In the genomic region with DNA sequence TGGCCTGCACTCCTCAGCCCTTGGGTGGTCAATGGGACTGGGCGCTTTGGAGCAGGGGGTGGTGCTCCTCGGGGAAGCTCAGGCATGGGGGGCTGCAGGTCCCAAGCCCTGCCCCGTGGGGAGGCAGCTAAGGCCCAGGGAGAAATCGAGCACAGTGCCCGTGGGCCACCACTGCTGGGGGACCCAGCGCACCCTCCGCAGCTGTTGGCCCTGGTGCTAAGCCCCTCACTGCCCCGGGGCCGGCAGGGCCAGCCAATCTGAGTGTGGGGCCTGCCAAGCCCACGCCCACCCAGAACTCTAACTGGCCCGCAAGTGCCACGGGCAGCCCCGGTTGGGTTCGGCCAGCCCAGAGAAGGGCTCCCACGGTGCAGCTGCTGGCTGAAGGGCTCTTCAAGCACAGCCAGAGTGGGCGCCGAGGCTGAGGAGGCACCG, we compare ENCODE assay signal across 23 cellular contexts.
"Had no signal": no experiment of that assay in that cellular context is flagged by ENCODE, and none has a peak within 500 bp of the region (broad histone marks: within the 10 kb centered on the region; RNA-seq: fewer than 3 reads in every experiment).

No MANE protein-coding gene starts in this region.

- H3K4me3 Mint-ChIP-seq: mesothelial cell of epicardium had no signal

- H3K27ac Mint-ChIP-seq: dendritic cell treated with granulocyte-macrophage colony-stimulating factor and Interleukin-4, amounts not matched to agents 40 ng/mL and 50 ng/mL, for 4 days; mesothelial cell of epicardium had no signal

- H3K4me1 Mint-ChIP-seq: mesothelial cell of epicardium had no signal

- H3K36me3 ChIP-seq: colonic mucosa, esophagus muscularis mucosa, heart right ventricle, left ventricle myocardium inferior, lower lobe of right lung had no signal

- FAIRE-seq: endothelial cell of umbilical vein, frontal cortex, islet of Langerhans, keratinocyte had no signal

- H3K9me3 Mint-ChIP-seq: dendritic cell treated with granulocyte-macrophage colony-stimulating factor and Interleukin-4, amounts not matched to agents 40 ng/mL and 50 ng/mL, for 4 days had no signal

- H3K27ac ChIP-seq: colonic mucosa, esophagus muscularis mucosa, foreskin keratinocyte, heart right ventricle, left ventricle myocardium inferior, lower lobe of right lung had no signal

- H3K9me3 ChIP-seq: colonic mucosa, esophagus muscularis mucosa, heart right ventricle, left ventricle myocardium inferior, lower lobe of right lung, mucosa of descending colon had no signal

- ATAC-seq: foreskin keratinocyte, heart right ventricle, left colon, left lobe of liver, lower lobe of right lung, mucosa of descending colon had no signal

- H3K4me1 ChIP-seq: colonic mucosa, esophagus muscularis mucosa, foreskin keratinocyte, heart right ventricle, left ventricle myocardium inferior, lower lobe of right lung had no signal

- H3K36me3 Mint-ChIP-seq: mesothelial cell of epicardium had no signal

- DNase-seq: cerebellar nuclear complex; colonic mucosa; cortex of kidney; effector memory CD4-positive, alpha-beta T cell; foreskin keratinocyte; glutamatergic neuron; head of caudate nucleus; hippocampal formation; kidney glomerular epithelial cell; left colon; left ventricle myocardium inferior; lower lobe of right lung; mesenchymal stem cell; mucosa of descending colon had no signal

- H3K4me3 ChIP-seq: colonic mucosa, esophagus muscularis mucosa, heart right ventricle, left ventricle myocardium inferior, lower lobe of right lung, mucosa of descending colon had no signal

- H3K27me3 ChIP-seq: colonic mucosa, esophagus muscularis mucosa, heart right ventricle had no signal
